ENCODE assay signal across 20 cellular contexts in genomic region chr2:128557841-128558241, GRCh38.
DNase-seq lines count a peak whose midpoint lies in the region; ATAC-seq and TF ChIP-seq lines count a peak whose summit lies in the region.
"Had no signal": no experiment of that assay in that cellular context is flagged by ENCODE, and none has a peak within 500 bp of the region (broad histone marks: within the 10 kb centered on the region; RNA-seq: fewer than 3 reads in every experiment).

No MANE protein-coding gene starts in this region.

- H4K20me1 ChIP-seq in GM23338 (replicated peaks; ENCODE audit: insufficient read depth), result no peaks in the 10 kb centered on the region

- no peak overlapping the region for H3K27ac ChIP-seq in GM23338 (ENCODE audit: low read depth)
- H3K27ac ChIP-seq: gastrocnemius medialis, tibial artery had no signal

- H3K4me1 ChIP-seq in GM23338 (ENCODE audit: insufficient read depth), result no peaks in the 10 kb centered on the region
- H3K4me1 ChIP-seq: breast epithelium, gastrocnemius medialis had no signal

- H3K27me3 ChIP-seq in BJ (ENCODE audit: control insufficient read depth, insufficient read depth, low read length) (no peaks in the 10 kb centered on the region; the same call in 1 of the 2 replicates), GM23338 (ENCODE audit: insufficient read depth) (no peaks in the 10 kb centered on the region)
- H3K27me3 ChIP-seq: breast epithelium, gastrocnemius medialis, tibial artery had no signal

- H3K4me2 ChIP-seq in GM23338, result no peak overlapping the region

- CTCF ChIA-PET in BJ (lab: Yijun Ruan, JAX), result no interaction called here

- H3K36me3 ChIP-seq in BJ (ENCODE audit: control insufficient read depth, insufficient read depth, low read length) (no peaks in the 10 kb centered on the region), GM23338 (ENCODE audit: insufficient read depth) (no peaks in the 10 kb centered on the region)
- H3K36me3 ChIP-seq: breast epithelium, gastrocnemius medialis, tibial artery had no signal

- no peaks in the 10 kb centered on the region for H3K79me2 ChIP-seq in GM23338 (replicated peaks; ENCODE audit: insufficient read depth)

- POLR2A ChIA-PET in BJ (lab: Charles Lee), result no interaction called here

- H3K27me3 Mint-ChIP-seq in HFFc6 (ENCODE audit: insufficient read depth), result peaks cover 8% of the 10 kb centered on the region
- H3K27me3 Mint-ChIP-seq in nephron (ENCODE audit: low read depth), result peaks cover under 1% of the 10 kb centered on the region
- peaks cover 4% of the 10 kb centered on the region for H3K27me3 Mint-ChIP-seq in GM23338 (ENCODE audit: insufficient read depth, low read depth, poor library complexity)

- H3F3A ChIP-seq in GM23338 (replicated peaks; ENCODE audit: low read depth), result no peaks in the 10 kb centered on the region

- H3K4me3 Mint-ChIP-seq in HFFc6, result no peak overlapping the region
- no peak overlapping the region for H3K4me3 Mint-ChIP-seq in nephron
- no peak overlapping the region for H3K4me3 Mint-ChIP-seq in GM23338
- H3K4me3 Mint-ChIP-seq: activated naive CD8-positive, alpha-beta T cell; CD8-positive, alpha-beta memory T cell; effector memory CD8-positive, alpha-beta T cell had no signal

- no peak for TF ChIP-seq CTCF in BJ (IDR thresholded peaks at IDR 0.05; ENCODE audit: insufficient read depth, low read depth, low read length)
- TF ChIP-seq CTCF in HFFc6 (IDR thresholded peaks at IDR 0.05), result no peak
- no peak for TF ChIP-seq CTCF in choroid plexus epithelial cell (conservative IDR thresholded peaks at IDR 0.05; ENCODE audit: low read depth, low read length)
- no peak for TF ChIP-seq CTCF in nephron (IDR thresholded peaks at IDR 0.05; ENCODE audit: unreplicated experiment in 3 of 3)
- TF ChIP-seq CTCF in GM23338 (conservative IDR thresholded peaks at IDR 0.05; ENCODE audit: low read depth in 2 of 2), result no peak

- ATAC-seq in HG02798 (IDR thresholded peaks at IDR 0.05; ENCODE audit: poor library complexity, unreplicated experiment) (no peak), GM23338 (no peak), GM21515 (IDR thresholded peaks at IDR 0.05; ENCODE audit: unreplicated experiment) (no peak)
- ATAC-seq: effector memory CD8-positive, alpha-beta T cell had no signal

- no peak overlapping the region for H2AFZ ChIP-seq in GM23338

- H3K9me3 Mint-ChIP-seq in HFFc6, result no peaks in the 10 kb centered on the region
- peaks cover 2% of the 10 kb centered on the region for H3K9me3 Mint-ChIP-seq in nephron
- H3K9me3 Mint-ChIP-seq in GM23338, result peaks cover 5% of the 10 kb centered on the region; the same call in 2 of the 3 replicates
- H3K9me3 Mint-ChIP-seq: effector memory CD8-positive, alpha-beta T cell had no signal

- H3K4me3 ChIP-seq in BJ (ENCODE audit: low read depth, low read length) (no peak overlapping the region), choroid plexus epithelial cell (ENCODE audit: low read depth, low read length) (no peak overlapping the region), GM23338 (no peak overlapping the region)
- H3K4me3 ChIP-seq: breast epithelium, gastrocnemius medialis, tibial artery had no signal

- H3K4me1 Mint-ChIP-seq in HFFc6 (ENCODE audit: low read depth) (peaks cover 28% of the 10 kb centered on the region), nephron (peaks cover 42% of the 10 kb centered on the region), GM23338 (no peaks in the 10 kb centered on the region; the same call in 1 of the 3 replicates)
- H3K4me1 Mint-ChIP-seq: CD8-positive, alpha-beta memory T cell had no signal

- H3K27ac Mint-ChIP-seq in HFFc6 (no peak overlapping the region), nephron (peak overlapping the region in 2 of 3 experiments; percentile 70), GM23338 (no peak overlapping the region)
- H3K27ac Mint-ChIP-seq: activated naive CD8-positive, alpha-beta T cell; CD8-positive, alpha-beta memory T cell; effector memory CD8-positive, alpha-beta T cell had no signal

- peak; percentile 50 for DNase-seq in BJ (ENCODE audit: low read depth)
- DNase-seq in HFFc6, result peak; percentile 3
- DNase-seq in choroid plexus epithelial cell (ENCODE audit: low read depth), result peak; percentile 68
- no peak for DNase-seq in T-helper 1 cell
- no peak for DNase-seq in GM23338 (ENCODE audit: low spot score)
- DNase-seq: activated CD8-positive, alpha-beta memory T cell treated with anti-CD3 and anti-CD28 coated beads, Interleukin-2, amount 50 U/mL, for 48 hours; CD8-positive, alpha-beta memory T cell; effector memory CD8-positive, alpha-beta T cell; GDM1; mesendoderm; NCI-H1092 treated with DMSO at 0.1 percent for 48 hours; SIG-M5; small intestine; tibial artery had no signal

- H3K36me3 Mint-ChIP-seq in HFFc6 (ENCODE audit: low read depth) (no peaks in the 10 kb centered on the region), nephron (ENCODE audit: low read depth) (no peaks in the 10 kb centered on the region), GM23338 (ENCODE audit: low read depth) (no peaks in the 10 kb centered on the region)
- H3K36me3 Mint-ChIP-seq: activated naive CD8-positive, alpha-beta T cell; CD8-positive, alpha-beta memory T cell had no signal

- H3K9me2 ChIP-seq in GM23338 (ENCODE audit: insufficient read depth), result no peaks in the 10 kb centered on the region; the same call in 1 of the 2 replicates

TF ChIP-seq in GM23338, 12 proteins besides CTCF, POLR2A, EP300 and RAD21 (continues in another document):
- no peak for TF ChIP-seq EZH2 (IDR thresholded peaks at IDR 0.05; ENCODE audit: low read depth, unreplicated experiment)
- TF ChIP-seq NANOG (IDR thresholded peaks at IDR 0.05; ENCODE audit: borderline replicate concordance), result no peak
- TF ChIP-seq ETS1 (IDR thresholded peaks at IDR 0.05), result no peak
- no peak for TF ChIP-seq STAT1 (IDR thresholded peaks at IDR 0.05; ENCODE audit: unreplicated experiment)
- no peak for TF ChIP-seq ZNF462 (CRISPR knock-in tag; IDR thresholded peaks at IDR 0.05)
- no peak for TF ChIP-seq POLR2AphosphoS5 (IDR thresholded peaks at IDR 0.05; ENCODE audit: low read depth)

Comparison
In these comparisons a context has a peak if more than half of its experiments do, and no peak if none do; other contexts are left out.
1. DNase-seq: peak in BJ (single experiment), HFFc6 (single experiment) and choroid plexus epithelial cell (single experiment); none in T-helper 1 cell (0 of 5) and GM23338 (single experiment).
2. H3K27ac Mint-ChIP-seq: peak in nephron (2 of 3); none in HFFc6 (single experiment) and GM23338 (single experiment).